In the genomic region with DNA sequence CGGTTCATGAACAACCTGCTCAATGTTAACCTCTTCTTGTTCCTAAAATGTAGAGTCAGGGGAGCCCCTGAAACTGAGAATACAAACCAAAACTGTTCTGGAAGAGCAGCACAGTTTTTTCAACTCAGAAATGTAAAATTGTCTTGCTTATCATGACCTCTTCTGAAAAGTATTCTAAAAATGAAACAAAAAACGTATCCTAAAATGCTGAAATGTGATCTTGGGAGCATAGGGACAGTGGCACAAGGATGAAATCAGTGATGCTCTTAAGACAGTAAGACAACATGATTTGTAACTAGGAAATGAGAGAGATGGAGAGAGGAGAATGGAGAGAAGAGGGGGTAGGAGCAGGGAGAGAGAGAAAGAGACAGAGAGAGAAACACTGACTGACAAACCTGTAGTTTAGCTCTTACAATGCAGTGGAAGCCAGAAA, we compare ENCODE assay signal across 8 cellular contexts. TPM values are rescaled to one million over a fixed set of nuclear protein-coding genes. Genes with fewer than 3 reads are reported as not detected.
A peak's percentile ranks its signal among the peaks of the same experiment; 100 is the strongest.
DNase-seq lines count a peak whose midpoint lies in the region; ATAC-seq and TF ChIP-seq lines count a peak whose summit lies in the region.
"Had no signal": no experiment of that assay in that cellular context is flagged by ENCODE, and none has a peak within 500 bp of the region (broad histone marks: within the 10 kb centered on the region; RNA-seq: fewer than 3 reads in every experiment).

No MANE protein-coding gene starts in this region.

- peaks cover 52% of the 10 kb centered on the region for H3K36me3 Mint-ChIP-seq in stimulated activated effector memory CD8-positive, alpha-beta T cell treated with anti-CD3 and anti-CD28 coated beads, Interleukin-12 subunit alpha, Interleukin-12 subunit beta, amount 100 ng/mL, for 72 hours
- peaks cover 30% of the 10 kb centered on the region for H3K36me3 Mint-ChIP-seq in activated naive CD4-positive, alpha-beta T cell treated with anti-CD3 and anti-CD28 coated beads for 36 hours (ENCODE audit: low read depth)

- H3K9me3 ChIP-seq in neuronal stem cell (replicated peaks in 1 of 2; ENCODE audit: control insufficient read depth in 2 of 2, insufficient read depth in 1 of 2, low read depth in 1 of 2, low read length in 2 of 2), result no peaks in the 10 kb centered on the region

- peak overlapping the region; percentile 46 to 53 for H3K27ac ChIP-seq in coronary artery
- H3K27ac ChIP-seq in neuronal stem cell (replicated peaks; ENCODE audit: low read length), result no peak overlapping the region

- peak; percentile 35 for ATAC-seq in GM18858 (IDR thresholded peaks at IDR 0.05; ENCODE audit: unreplicated experiment)
- peak; percentile 46 for ATAC-seq in HG02642 (IDR thresholded peaks at IDR 0.05; ENCODE audit: poor library complexity, unreplicated experiment)
- no peak for ATAC-seq in stimulated activated effector memory CD8-positive, alpha-beta T cell treated with anti-CD3 and anti-CD28 coated beads, Interleukin-12 subunit alpha, Interleukin-12 subunit beta, amount 100 ng/mL, for 72 hours
- no peak for ATAC-seq in GM19455 (IDR thresholded peaks at IDR 0.05; ENCODE audit: unreplicated experiment)

- no peak overlapping the region for H4K8ac ChIP-seq in neuronal stem cell (ENCODE audit: low read depth, low read length)

- no peak overlapping the region for H3K4me2 ChIP-seq in neuronal stem cell (ENCODE audit: insufficient read depth, low read length, poor library complexity, severe bottlenecking)

- no peak overlapping the region for H3K23ac ChIP-seq in neuronal stem cell (ENCODE audit: low read depth, low read length, poor library complexity)

- H3K27me3 ChIP-seq in neuronal stem cell (ENCODE audit: control insufficient read depth in 3 of 3, insufficient read depth in 3 of 3, low read depth in 1 of 3, low read length in 3 of 3), result no peaks in the 10 kb centered on the region

- H3K4me3 ChIP-seq in coronary artery, result peak overlapping the region; percentile 34
- H3K4me3 ChIP-seq in neuronal stem cell (ENCODE audit: low read length in 2 of 2), result no peak overlapping the region

- DNase-seq in coronary artery (ENCODE audit: low spot score) (no peak), neuronal stem cell (ENCODE audit: low spot score) (no peak)
- DNase-seq in stimulated activated effector memory CD8-positive, alpha-beta T cell treated with anti-CD3 and anti-CD28 coated beads, Interleukin-12 subunit alpha, Interleukin-12 subunit beta, amount 100 ng/mL, for 72 hours (ENCODE audit: low spot score in 2 of 2), result no peak
- no peak for DNase-seq in activated naive CD4-positive, alpha-beta T cell treated with anti-CD3 and anti-CD28 coated beads for 36 hours
- DNase-seq: naive B cell had no signal

- no peak overlapping the region for H2BK120ac ChIP-seq in neuronal stem cell (ENCODE audit: low read depth, low read length)

- H3K9me3 Mint-ChIP-seq in stimulated activated effector memory CD8-positive, alpha-beta T cell treated with anti-CD3 and anti-CD28 coated beads, Interleukin-12 subunit alpha, Interleukin-12 subunit beta, amount 100 ng/mL, for 72 hours, result no peaks in the 10 kb centered on the region
- H3K9me3 Mint-ChIP-seq in activated naive CD4-positive, alpha-beta T cell treated with anti-CD3 and anti-CD28 coated beads for 36 hours, result no peaks in the 10 kb centered on the region
- H3K9me3 Mint-ChIP-seq: naive B cell had no signal

- H2BK12ac ChIP-seq in neuronal stem cell (ENCODE audit: low read length), result no peak overlapping the region

- peak overlapping the region; percentile 29 for H3K4me3 Mint-ChIP-seq in stimulated activated effector memory CD8-positive, alpha-beta T cell treated with anti-CD3 and anti-CD28 coated beads, Interleukin-12 subunit alpha, Interleukin-12 subunit beta, amount 100 ng/mL, for 72 hours
- H3K4me3 Mint-ChIP-seq in activated naive CD4-positive, alpha-beta T cell treated with anti-CD3 and anti-CD28 coated beads for 36 hours, result no peak overlapping the region
- H3K4me3 Mint-ChIP-seq: naive B cell had no signal

- no peak for TF ChIP-seq CTCF in coronary artery (IDR thresholded peaks at IDR 0.05)

- no peak overlapping the region for H2AK5ac ChIP-seq in neuronal stem cell (ENCODE audit: low read depth, low read length)

- no peak overlapping the region for H2BK15ac ChIP-seq in neuronal stem cell (ENCODE audit: low read length)

- no peaks in the 10 kb centered on the region for H3K36me3 ChIP-seq in neuronal stem cell (replicated peaks in 1 of 2; ENCODE audit: control insufficient read depth in 2 of 2, insufficient read depth in 2 of 2, low read length in 2 of 2)

- H3K4me1 Mint-ChIP-seq in stimulated activated effector memory CD8-positive, alpha-beta T cell treated with anti-CD3 and anti-CD28 coated beads, Interleukin-12 subunit alpha, Interleukin-12 subunit beta, amount 100 ng/mL, for 72 hours, result peaks cover 61% of the 10 kb centered on the region
- peaks cover 37% of the 10 kb centered on the region for H3K4me1 Mint-ChIP-seq in activated naive CD4-positive, alpha-beta T cell treated with anti-CD3 and anti-CD28 coated beads for 36 hours (ENCODE audit: low read depth)

- CTCF ChIA-PET in activated naive CD4-positive, alpha-beta T cell treated with anti-CD3 and anti-CD28 coated beads for 36 hours (lab: Charles Lee), result interaction anchor here (1.0 kb wide), 1 partner anchor 71 kb away, joined by 5 read pairs; no protein-coding TSS in a partner anchor

- H3K27ac Mint-ChIP-seq in stimulated activated effector memory CD8-positive, alpha-beta T cell treated with anti-CD3 and anti-CD28 coated beads, Interleukin-12 subunit alpha, Interleukin-12 subunit beta, amount 100 ng/mL, for 72 hours, result peak overlapping the region; percentile 24
- no peak overlapping the region for H3K27ac Mint-ChIP-seq in activated naive CD4-positive, alpha-beta T cell treated with anti-CD3 and anti-CD28 coated beads for 36 hours

- no peak overlapping the region for H3K4ac ChIP-seq in neuronal stem cell (ENCODE audit: low read length)

- WGBS in neuronal stem cell (ENCODE audit: extremely low coverage in 2 of 2, insufficient read length in 2 of 2, insufficient replicate concordance in 1 of 2), 2 donors, result no CpG with 5 or more reads among the region's 2 CpGs

- H3K4me1 ChIP-seq in neuronal stem cell (ENCODE audit: control insufficient read depth in 2 of 2, insufficient read depth in 1 of 2, low read depth in 1 of 2, low read length in 2 of 2), result peaks cover 0 to 2% of the 10 kb centered on the region in 2 donors

- H2AFZ ChIP-seq in neuronal stem cell (ENCODE audit: low read length), result no peak overlapping the region

- no peaks in the 10 kb centered on the region for H3K27me3 Mint-ChIP-seq in activated naive CD4-positive, alpha-beta T cell treated with anti-CD3 and anti-CD28 coated beads for 36 hours (ENCODE audit: low read depth)
- H3K27me3 Mint-ChIP-seq: naive B cell had no signal

- no peak overlapping the region for H3K18ac ChIP-seq in neuronal stem cell (ENCODE audit: low read length)

- intact Hi-C loops in activated naive CD4-positive, alpha-beta T cell treated with anti-CD3 and anti-CD28 coated beads for 36 hours (cut with micrococcal nuclease), result no loop called here

- H4K91ac ChIP-seq in neuronal stem cell (ENCODE audit: low read depth, low read length, poor library complexity), result no peak overlapping the region

- H3K14ac ChIP-seq in neuronal stem cell (ENCODE audit: low read length), result no peak overlapping the region

- H3K9ac ChIP-seq in neuronal stem cell (ENCODE audit: low read depth, low read length, poor library complexity), result no peak overlapping the region

- H2BK5ac ChIP-seq in neuronal stem cell (ENCODE audit: low read length), result no peak overlapping the region

- H3K79me1 ChIP-seq in neuronal stem cell (ENCODE audit: low read depth, low read length), result no peaks in the 10 kb centered on the region

RNA-seq across cellular contexts. Expression of gene NCOA7, which starts 27.5 kb away (rescaled TPM):
- polyA plus RNA-seq in neuronal stem cell (2013, experiment 1 of 2), result 3.4 TPM
- polyA plus RNA-seq in neuronal stem cell (2013, experiment 2 of 2), result 4.0 TPM
- 10 to 100 TPM; 39.2 to 43.1 TPM for total RNA-seq in activated naive CD4-positive, alpha-beta T cell treated with anti-CD3 and anti-CD28 coated beads for 36 hours

Comparison
In these comparisons a context has a peak if more than half of its experiments do, and no peak if none do; other contexts are left out.
1. ATAC-seq: peak in GM18858 (single experiment) and HG02642 (single experiment); none in stimulated activated effector memory CD8-positive, alpha-beta T cell treated with anti-CD3 and anti-CD28 coated beads, Interleukin-12 subunit alpha, Interleukin-12 subunit beta, amount 100 ng/mL, for 72 hours (single experiment) and GM19455 (single experiment).